1 cellular context compared by ENCODE assay signal in the genomic region with DNA sequence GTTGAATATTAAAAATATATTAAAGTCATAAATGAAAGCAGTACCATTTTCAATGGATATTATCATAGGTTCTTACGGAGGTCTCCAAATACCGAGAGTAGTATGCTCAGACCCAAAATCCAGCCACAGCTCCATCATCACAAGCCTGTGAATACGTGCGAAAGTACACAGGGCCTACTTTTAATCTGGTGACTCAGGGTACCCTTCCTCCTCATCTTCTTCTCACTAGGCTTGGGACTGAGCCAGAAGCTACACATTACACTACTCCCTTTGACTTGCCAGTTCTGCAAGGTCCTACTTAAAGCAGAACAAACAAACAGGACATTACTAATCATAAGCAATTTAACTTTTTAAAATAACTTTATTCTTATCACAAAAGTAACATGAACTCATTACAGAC.
TF ChIP-seq lines count a peak whose summit lies in the region.

No MANE protein-coding gene starts in this region.

TF ChIP-seq in A549, 52 proteins besides CTCF, POLR2A, EP300 and RAD21:
- TF ChIP-seq MAZ (IDR thresholded peaks at IDR 0.05; ENCODE audit: borderline replicate concordance, low read depth, low read length), result no peak
- no peak for TF ChIP-seq POLR2AphosphoS2 (conservative IDR thresholded peaks at IDR 0.05; ENCODE audit: low read length)
- TF ChIP-seq MAX (IDR thresholded peaks at IDR 0.05), result no peak
- no peak for TF ChIP-seq ZFP36 (IDR thresholded peaks at IDR 0.05; ENCODE audit: borderline replicate concordance, partially characterized antibody)
- no peak for TF ChIP-seq HOXB5 (CRISPR knock-in tag; IDR thresholded peaks at IDR 0.05)
- TF ChIP-seq, protein P1, sequence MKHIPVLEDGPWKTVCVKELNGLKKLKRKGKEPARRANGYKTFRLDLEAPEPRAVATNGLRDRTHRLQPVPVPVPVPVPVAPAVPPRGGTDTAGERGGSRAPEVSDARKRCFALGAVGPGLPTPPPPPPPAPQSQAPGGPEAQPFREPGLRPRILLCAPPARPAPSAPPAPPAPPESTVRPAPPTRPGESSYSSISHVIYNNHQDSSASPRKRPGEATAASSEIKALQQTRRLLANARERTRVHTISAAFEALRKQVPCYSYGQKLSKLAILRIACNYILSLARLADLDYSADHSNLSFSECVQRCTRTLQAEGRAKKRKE (CRISPR knock-in tag; IDR thresholded peaks at IDR 0.05; ENCODE audit: low read depth), result no peak
- no peak for TF ChIP-seq CHD2 (IDR thresholded peaks at IDR 0.05; ENCODE audit: low read length, partially characterized antibody)
- no peak for TF ChIP-seq PHF8 (IDR thresholded peaks at IDR 0.05; ENCODE audit: borderline replicate concordance, low read depth)
- TF ChIP-seq RCOR1 (IDR thresholded peaks at IDR 0.05; ENCODE audit: low read depth, low read length), result no peak
- no peak for TF ChIP-seq ELK1 (IDR thresholded peaks at IDR 0.05; ENCODE audit: low read depth, low read length)
- TF ChIP-seq EHF (CRISPR knock-in tag; IDR thresholded peaks at IDR 0.05), result no peak
- TF ChIP-seq JUNB (IDR thresholded peaks at IDR 0.05), result no peak
TF ChIP-seq in A549: peak in this region for 0.
